In the genomic region with DNA sequence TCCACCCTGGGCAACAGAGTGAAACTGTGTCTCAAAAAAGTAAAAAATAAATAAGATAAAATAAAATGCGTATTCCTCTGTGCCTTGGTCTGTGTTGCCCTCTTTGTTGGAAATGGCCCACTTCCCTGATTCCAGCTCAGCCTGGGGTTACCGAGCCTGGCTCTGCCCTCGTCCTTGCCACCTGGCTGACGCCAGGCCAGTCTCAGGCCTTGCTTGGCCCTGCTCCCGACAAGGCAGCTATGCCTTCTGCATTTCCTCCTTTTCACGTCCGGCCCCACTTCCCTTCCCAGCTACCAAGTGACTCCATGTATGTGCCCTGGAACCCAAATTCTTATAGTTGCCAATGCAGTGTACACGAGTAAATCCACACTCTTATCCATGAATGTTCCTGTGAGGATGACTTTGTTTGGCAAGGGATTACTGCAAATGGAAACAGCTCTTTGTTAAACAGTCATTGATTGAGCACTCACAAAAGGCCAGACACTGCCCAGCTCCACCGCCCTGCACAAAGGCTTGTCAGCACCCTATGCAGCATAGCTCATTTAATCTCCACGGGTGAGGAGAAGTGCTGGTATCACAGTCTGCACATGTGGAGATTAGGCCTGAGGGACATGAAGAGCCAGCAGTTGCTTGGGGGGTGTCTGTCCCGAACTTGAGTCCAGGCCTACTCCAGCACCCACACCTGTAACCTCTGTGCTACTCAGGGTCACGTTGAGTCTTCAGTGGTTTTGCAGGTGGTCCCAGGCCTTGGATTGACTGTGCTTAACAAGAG, we compare ENCODE assay signal across 9 cellular contexts. TPM values are rescaled to one million over a fixed set of nuclear protein-coding genes. Genes with fewer than 3 reads are reported as not detected.
DNase-seq lines count a peak whose midpoint lies in the region; ATAC-seq, FAIRE-seq and TF ChIP-seq lines count a peak whose summit lies in the region.
"Had no signal": no experiment of that assay in that cellular context is flagged by ENCODE, and none has a peak within 500 bp of the region (broad histone marks: within the 10 kb centered on the region; RNA-seq: fewer than 3 reads in every experiment).

No MANE protein-coding gene starts in this region.

- peak overlapping the region; percentile 47 for H3K9ac ChIP-seq in NT2/D1 (ENCODE audit: insufficient read length, low read depth)

- H3K27me3 Mint-ChIP-seq in CD14-positive monocyte (ENCODE audit: low read depth in 3 of 3), result peaks cover 0 to 7% (median 0%) of the 10 kb centered on the region in 3 donors

- 41 to 43% methylated on average over 12 of the region's 12 CpGs for WGBS in pancreas, 2 donors

- H3K36me3 ChIP-seq in NT2/D1 (ENCODE audit: insufficient read depth, insufficient read length, low read length), result peaks cover 9% of the 10 kb centered on the region
- no peaks in the 10 kb centered on the region for H3K36me3 ChIP-seq in left ventricle myocardium inferior
- H3K36me3 ChIP-seq in pancreas, result no peaks in the 10 kb centered on the region

- peak overlapping the region in 6 of 7 donors; percentile 9 to 77 (median 61) for H3K27ac Mint-ChIP-seq in CD14-positive monocyte

- peak; percentile 87 to 93 (median 87) for ATAC-seq in pancreas
- ATAC-seq in HG03439 (IDR thresholded peaks at IDR 0.05; ENCODE audit: unreplicated experiment), result no peak

- H3K4me1 Mint-ChIP-seq in CD14-positive monocyte, result peaks cover 17% of the 10 kb centered on the region

- peaks cover 47% of the 10 kb centered on the region for H3K4me1 ChIP-seq in NT2/D1 (ENCODE audit: insufficient read depth, insufficient read length)
- H3K4me1 ChIP-seq in left ventricle myocardium inferior, result peaks cover 34% of the 10 kb centered on the region
- peaks cover 4 to 29% (median 19%) of the 10 kb centered on the region in 3 donors for H3K4me1 ChIP-seq in pancreas

- DNase-seq in CD14-positive monocyte (ENCODE audit: low spot score) (no peak), NT2/D1 (ENCODE audit: low read depth, low spot score) (no peak), left ventricle myocardium inferior (no peak), pancreas (peak; percentile 67 to 88 (median 82)), T-helper 2 cell (no peak), SW480 (ENCODE audit: low spot score) (no peak), ecto neural progenitor cell (ENCODE audit: low spot score) (no peak)

- FAIRE-seq in pancreas (lab: Jason Lieb, UNC), result no peak

- H3K36me3 Mint-ChIP-seq in CD14-positive monocyte, result no peaks in the 10 kb centered on the region

- H3K27ac ChIP-seq in left ventricle myocardium inferior (replicated peaks) (peak overlapping the region; percentile 73), pancreas (peak overlapping the region in 3 of 4 donors; percentile 9 to 57 (median 10))

- H3K4me3 ChIP-seq in NT2/D1 (ENCODE audit: insufficient read length, low read depth) (no peak overlapping the region), left ventricle myocardium inferior (peak overlapping the region; percentile 52), pancreas (no peak overlapping the region)

- H3K4me3 Mint-ChIP-seq in CD14-positive monocyte, result peak overlapping the region; percentile 78 to 86

- TF ChIP-seq CTCF in CD14-positive monocyte (IDR thresholded peaks at IDR 0.05), result no peak
- no peak for TF ChIP-seq CTCF in left ventricle myocardium inferior (IDR thresholded peaks at IDR 0.05; ENCODE audit: borderline replicate concordance)
- no peak for TF ChIP-seq CTCF in pancreas (IDR thresholded peaks at IDR 0.05)

- H3K9me3 Mint-ChIP-seq in CD14-positive monocyte, result no peaks in the 10 kb centered on the region

- intact Hi-C loops in CD14-positive monocyte (cut with micrococcal nuclease) (no loop called here), left ventricle myocardium inferior (cut with micrococcal nuclease) (no loop called here), pancreas (cut with DNase I) (no loop called here)

- H3K9me3 ChIP-seq in NT2/D1 (ENCODE audit: insufficient read depth, low read length), result no peaks in the 10 kb centered on the region
- H3K9me3 ChIP-seq in left ventricle myocardium inferior (replicated peaks), result no peaks in the 10 kb centered on the region
- no peaks in the 10 kb centered on the region for H3K9me3 ChIP-seq in pancreas

- H3K27me3 ChIP-seq in NT2/D1 (ENCODE audit: insufficient read depth, insufficient read length) (no peaks in the 10 kb centered on the region), left ventricle myocardium inferior (ENCODE audit: low read depth) (no peaks in the 10 kb centered on the region), pancreas (no peaks in the 10 kb centered on the region)

RNA-seq across cellular contexts. Expression of a gene that starts 25.1 kb away (rescaled TPM):
- not detected for polyA plus RNA-seq in CD14-positive monocyte
- 11.2 TPM for total RNA-seq in left ventricle myocardium inferior
- total RNA-seq in pancreas, result 10 to 100 TPM in 5 of 6 donors, 1 to 10 TPM in 1; 9.2 to 20.2 (median 12.1) TPM
- polyA plus RNA-seq in pancreas, result 1 to 10 TPM; 2.6 to 7.6 TPM
- total RNA-seq: OCI-LY7 had no signal

Comparison
In these comparisons a context has a peak if more than half of its experiments do, and no peak if none do; other contexts are left out.
1. DNase-seq: peak in pancreas (6 of 6); none in CD14-positive monocyte (single experiment), NT2/D1 (single experiment), left ventricle myocardium inferior (single experiment), T-helper 2 cell (0 of 5), SW480 (single experiment) and ecto neural progenitor cell (single experiment).